In genomic region chr13:51583469-51583874, GRCh38 we compare ENCODE assay signal across 8 cellular contexts. TPM values are rescaled to one million over a fixed set of nuclear protein-coding genes. Genes with fewer than 3 reads are reported as not detected.
DNase-seq lines count a peak whose midpoint lies in the region; ATAC-seq, FAIRE-seq and TF ChIP-seq lines count a peak whose summit lies in the region.

No MANE protein-coding gene starts in this region.

- TF ChIP-seq CTCF in VCaP (conservative IDR thresholded peaks at IDR 0.05), result no peak
- TF ChIP-seq CTCF in fibroblast of villous mesenchyme (IDR thresholded peaks at IDR 0.05; ENCODE audit: insufficient read depth, low read depth, low read length), result no peak

- ATAC-seq in HG03442 (IDR thresholded peaks at IDR 0.05; ENCODE audit: unreplicated experiment), result no peak
- no peak for ATAC-seq in HG03469 (IDR thresholded peaks at IDR 0.05; ENCODE audit: unreplicated experiment)
- ATAC-seq in HG02852 (IDR thresholded peaks at IDR 0.05; ENCODE audit: unreplicated experiment), result no peak

- peak overlapping the region; percentile 88 for H3K27ac ChIP-seq in VCaP

- H3K4me3 ChIP-seq in fibroblast of villous mesenchyme (ENCODE audit: low read depth, low read length), result peak overlapping the region; percentile 92
- peak overlapping the region; percentile 71 for H3K4me3 ChIP-seq in skeletal muscle cell (ENCODE audit: low read depth, low read length)

- peak; percentile 52 for DNase-seq in GM19239 (ENCODE audit: insufficient read length, low spot score)
- DNase-seq in fibroblast of villous mesenchyme (ENCODE audit: low read depth), result no peak
- DNase-seq in skeletal muscle cell (ENCODE audit: low read depth), result no peak
- no peak for DNase-seq in mucosa of gallbladder (ENCODE audit: low spot score)

- no peak for FAIRE-seq in GM19239 (lab: Jason Lieb, UNC)

RNA-seq across cellular contexts. Expression of gene WDFY2, which starts 0.8 kb away (rescaled TPM):
- 6.0 and 8.1 TPM in 2 replicates for total RNA-seq in fibroblast of villous mesenchyme
- 8.7 TPM for total RNA-seq in mucosa of gallbladder
